Comparison of ENCODE assay signal across 28 cellular contexts in the genomic region with DNA sequence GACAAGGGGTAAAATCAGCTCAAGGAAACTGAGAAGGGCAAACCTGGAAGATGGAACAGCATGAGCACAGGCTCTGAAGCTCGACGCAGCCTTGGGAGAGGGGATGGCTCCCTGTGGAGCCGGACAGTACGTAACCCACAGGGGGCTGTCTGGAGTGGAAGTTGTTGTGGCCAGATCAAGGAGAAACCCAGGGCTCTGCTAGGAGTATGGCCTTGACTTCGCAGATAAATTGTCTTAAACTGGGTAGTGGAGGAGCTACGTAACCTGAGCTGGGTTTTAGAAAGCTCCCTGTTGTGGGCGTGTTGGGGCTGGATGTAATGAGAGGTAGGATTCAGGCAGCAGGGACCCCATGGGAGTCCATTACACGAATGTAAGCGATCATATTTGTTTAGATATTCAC. TPM values are rescaled to one million over a fixed set of nuclear protein-coding genes. Genes with fewer than 3 reads are reported as not detected.
DNase-seq lines count a peak whose midpoint lies in the region; ATAC-seq and TF ChIP-seq lines count a peak whose summit lies in the region.
"Had no signal": no experiment of that assay in that cellular context is flagged by ENCODE, and none has a peak within 500 bp of the region (broad histone marks: within the 10 kb centered on the region; RNA-seq: fewer than 3 reads in every experiment).

No MANE protein-coding gene starts in this region.

- ATAC-seq in CD4-positive, CD25-positive, alpha-beta regulatory T cell (ENCODE audit: low read depth in 2 of 2): no peak
- peak; percentile 82 for ATAC-seq in GM23338
- ATAC-seq in naive thymus-derived CD4-positive, alpha-beta T cell: no peak
- ATAC-seq: activated naive CD4-positive, alpha-beta T cell treated with anti-CD3 and anti-CD28 coated beads, Interleukin-2, amount 50 U/mL, for 72 hours; esophagus mucosa; stimulated activated naive B cell treated with anti-CD40 and anti-IgM and Interleukin-4, amounts not matched to agents 10 μg/mL and 1 μg/mL and 100 μg/mL, for 72 hours; T-helper 17 cell had no signal

- H3K36me3 Mint-ChIP-seq in CD4-positive, CD25-positive, alpha-beta regulatory T cell: no peaks in the 10 kb centered on the region
- H3K36me3 Mint-ChIP-seq in GM23338 (ENCODE audit: low read depth): no peaks in the 10 kb centered on the region
- H3K36me3 Mint-ChIP-seq in naive thymus-derived CD4-positive, alpha-beta T cell: no peaks in the 10 kb centered on the region
- H3K36me3 Mint-ChIP-seq: CD14-positive monocyte; stimulated activated naive B cell treated with anti-CD40 and anti-IgM and Interleukin-4, amounts not matched to agents 10 μg/mL and 1 μg/mL and 100 μg/mL, for 72 hours had no signal

- H4K20me1 ChIP-seq in GM23338 (replicated peaks; ENCODE audit: insufficient read depth): no peaks in the 10 kb centered on the region

- H3K79me2 ChIP-seq in GM23338 (replicated peaks; ENCODE audit: insufficient read depth): no peaks in the 10 kb centered on the region

- H3K4me3 Mint-ChIP-seq in CD4-positive, CD25-positive, alpha-beta regulatory T cell: peak overlapping the region; percentile 9 to 56 (median 42)
- H3K4me3 Mint-ChIP-seq in GM23338: no peak overlapping the region
- peak overlapping the region in 7 of 10 donors; percentile 1 to 63 (median 34) for H3K4me3 Mint-ChIP-seq in naive thymus-derived CD4-positive, alpha-beta T cell
- H3K4me3 Mint-ChIP-seq: activated CD4-positive, alpha-beta memory T cell treated with anti-CD3 and anti-CD28 coated beads, Interleukin-2, amount 10 ng/mL, durations not matched to agents 7 days and 5 days; CD14-positive monocyte; stimulated activated naive B cell treated with anti-CD40 and anti-IgM and Interleukin-4, amounts not matched to agents 10 μg/mL and 1 μg/mL and 100 μg/mL, for 72 hours; T-helper 17 cell had no signal

- H3K27me3 Mint-ChIP-seq in CD4-positive, CD25-positive, alpha-beta regulatory T cell: no peaks in the 10 kb centered on the region
- H3K27me3 Mint-ChIP-seq in GM23338 (ENCODE audit: insufficient read depth, low read depth, poor library complexity): peaks cover 14% of the 10 kb centered on the region
- no peaks in the 10 kb centered on the region for H3K27me3 Mint-ChIP-seq in naive thymus-derived CD4-positive, alpha-beta T cell
- H3K27me3 Mint-ChIP-seq: activated CD4-positive, alpha-beta memory T cell treated with anti-CD3 and anti-CD28 coated beads, Interleukin-2, amount 10 ng/mL, durations not matched to agents 7 days and 5 days; T-helper 17 cell had no signal

- no peaks in the 10 kb centered on the region for H3K36me3 ChIP-seq in CD4-positive, CD25-positive, alpha-beta regulatory T cell (ENCODE audit: control insufficient read depth, insufficient read depth, low read length)
- H3K36me3 ChIP-seq in GM23338 (ENCODE audit: insufficient read depth): no peaks in the 10 kb centered on the region; the same call in 1 of the 2 replicates
- no peaks in the 10 kb centered on the region for H3K36me3 ChIP-seq in naive thymus-derived CD4-positive, alpha-beta T cell (ENCODE audit: control insufficient read depth in 2 of 3, insufficient read depth in 3 of 3, low read length in 3 of 3)
- H3K36me3 ChIP-seq: HAP-1, lower lobe of right lung, sigmoid colon, suprapubic skin had no signal

- no peak overlapping the region for H3K4me3 ChIP-seq in CD4-positive, CD25-positive, alpha-beta regulatory T cell (ENCODE audit: low read depth, low read length)
- no peak overlapping the region for H3K4me3 ChIP-seq in GM23338
- H3K4me3 ChIP-seq in naive thymus-derived CD4-positive, alpha-beta T cell (ENCODE audit: low read length): no peak overlapping the region
- H3K4me3 ChIP-seq: HAP-1, lower lobe of right lung, sigmoid colon, suprapubic skin had no signal

- peaks cover 11% of the 10 kb centered on the region for H3K4me1 ChIP-seq in CD4-positive, CD25-positive, alpha-beta regulatory T cell (ENCODE audit: control insufficient read depth, insufficient read depth, low read length, poor library complexity, severe bottlenecking)
- H3K4me1 ChIP-seq in GM23338 (ENCODE audit: insufficient read depth): peaks cover 7% of the 10 kb centered on the region; the same call in 1 of the 2 replicates
- peaks cover 0 to 42% of the 10 kb centered on the region in 2 donors for H3K4me1 ChIP-seq in naive thymus-derived CD4-positive, alpha-beta T cell (ENCODE audit: control insufficient read depth in 2 of 2, insufficient read depth in 2 of 2, low read length in 2 of 2)
- H3K4me1 ChIP-seq: HAP-1 had no signal

- no peak for TF ChIP-seq CTCF in GM23338 (conservative IDR thresholded peaks at IDR 0.05; ENCODE audit: low read depth in 2 of 2)

- H3K9me2 ChIP-seq in GM23338 (ENCODE audit: insufficient read depth): no peaks in the 10 kb centered on the region
- H3K9me2 ChIP-seq: SK-N-SH had no signal

- POLR2A ChIA-PET in naive thymus-derived CD4-positive, alpha-beta T cell (lab: Charles Lee): interaction anchor here (0.9 kb wide), 1 partner anchor 11 kb away, joined by 3 read pairs; no protein-coding TSS in a partner anchor

- no peak overlapping the region for H3K27ac ChIP-seq in CD4-positive, CD25-positive, alpha-beta regulatory T cell (ENCODE audit: insufficient read depth, low read length, poor library complexity, severe bottlenecking)
- H3K27ac ChIP-seq in GM23338 (ENCODE audit: low read depth): no peak overlapping the region
- no peak overlapping the region for H3K27ac ChIP-seq in naive thymus-derived CD4-positive, alpha-beta T cell (ENCODE audit: low read depth, low read length)
- H3K27ac ChIP-seq: sigmoid colon had no signal

- H3F3A ChIP-seq in GM23338 (replicated peaks; ENCODE audit: low read depth): no peaks in the 10 kb centered on the region

- intact Hi-C loops in naive thymus-derived CD4-positive, alpha-beta T cell (cut with micrococcal nuclease): no loop called here

- peak overlapping the region; percentile 47 to 87 (median 61) for H3K27ac Mint-ChIP-seq in CD4-positive, CD25-positive, alpha-beta regulatory T cell
- H3K27ac Mint-ChIP-seq in GM23338: no peak overlapping the region; the same call in 1 of the 2 replicates
- H3K27ac Mint-ChIP-seq in naive thymus-derived CD4-positive, alpha-beta T cell: peak overlapping the region in 5 of 9 donors; percentile 23 to 65 (median 50)
- H3K27ac Mint-ChIP-seq: activated CD4-positive, alpha-beta memory T cell treated with anti-CD3 and anti-CD28 coated beads, Interleukin-2, amount 10 ng/mL, durations not matched to agents 7 days and 5 days; stimulated activated naive B cell treated with anti-CD40 and anti-IgM and Interleukin-4, amounts not matched to agents 10 μg/mL and 1 μg/mL and 100 μg/mL, for 72 hours had no signal

- no peaks in the 10 kb centered on the region for H3K27me3 ChIP-seq in CD4-positive, CD25-positive, alpha-beta regulatory T cell (ENCODE audit: control insufficient read depth, insufficient read depth, low read length)
- H3K27me3 ChIP-seq in GM23338 (ENCODE audit: insufficient read depth): no peaks in the 10 kb centered on the region
- H3K27me3 ChIP-seq in naive thymus-derived CD4-positive, alpha-beta T cell (ENCODE audit: control insufficient read depth in 2 of 2, insufficient read depth in 2 of 2, low read length in 2 of 2): no peaks in the 10 kb centered on the region
- H3K27me3 ChIP-seq: sigmoid colon, suprapubic skin had no signal

- no peak for DNase-seq in CD4-positive, CD25-positive, alpha-beta regulatory T cell
- DNase-seq in GM23338 (ENCODE audit: low spot score): no peak
- DNase-seq in NCI-H2171 treated with DMSO at 0.1 percent for 48 hours (lab: John Stamatoyannopoulos, UW): peak; percentile 85
- DNase-seq in naive thymus-derived CD4-positive, alpha-beta T cell: no peak
- DNase-seq in SHP77 treated with DMSO at 0.1 percent for 48 hours (lab: John Stamatoyannopoulos, UW): no peak
- no peak for DNase-seq in NCI-H226
- DNase-seq in activated effector memory CD4-positive, alpha-beta T cell treated with Interleukin-2 at 50 U/mL for 16 hours: no peak
- DNase-seq: activated CD4-positive, alpha-beta memory T cell treated with anti-CD3 and anti-CD28 coated beads, Interleukin-2, amount 10 ng/mL, durations not matched to agents 7 days and 5 days; activated CD4-positive, alpha-beta T cell treated with anti-CD3 and anti-CD28 coated beads for 1 hour; activated CD8-positive, alpha-beta memory T cell treated with anti-CD3 and anti-CD28 coated beads, Interleukin-2, amount 50 U/mL, for 48 hours; aorta; caudate nucleus; cortex of kidney; head of caudate nucleus; KBM-7; kidney glomerular epithelial cell; lower lobe of right lung; NCI-H1105 treated with DMSO at 0.1 percent for 48 hours; sigmoid colon; SK-N-SH; stimulated activated CD4-positive, alpha-beta T cell treated with anti-CD3 and anti-CD28 coated beads, Interleukin-4, amount 100 ng/mL, for 4 hours; stimulated activated naive B cell treated with anti-CD40 and anti-IgM and Interleukin-4, amounts not matched to agents 10 μg/mL and 1 μg/mL and 100 μg/mL, for 72 hours; T-helper 17 cell had no signal

- H3K4me2 ChIP-seq in GM23338: no peak overlapping the region
- H3K4me2 ChIP-seq: SK-N-SH had no signal

- H3K9me3 Mint-ChIP-seq in CD4-positive, CD25-positive, alpha-beta regulatory T cell: no peaks in the 10 kb centered on the region
- no peaks in the 10 kb centered on the region for H3K9me3 Mint-ChIP-seq in GM23338
- peaks cover 0 to 2% (median 0%) of the 10 kb centered on the region in 11 donors for H3K9me3 Mint-ChIP-seq in naive thymus-derived CD4-positive, alpha-beta T cell
- H3K9me3 Mint-ChIP-seq: activated CD4-positive, alpha-beta memory T cell treated with anti-CD3 and anti-CD28 coated beads, Interleukin-2, amount 10 ng/mL, durations not matched to agents 7 days and 5 days; stimulated activated naive B cell treated with anti-CD40 and anti-IgM and Interleukin-4, amounts not matched to agents 10 μg/mL and 1 μg/mL and 100 μg/mL, for 72 hours had no signal

- H3K4me1 Mint-ChIP-seq in CD4-positive, CD25-positive, alpha-beta regulatory T cell: peaks cover 6 to 55% (median 24%) of the 10 kb centered on the region in 4 donors
- peaks cover 15% of the 10 kb centered on the region for H3K4me1 Mint-ChIP-seq in GM23338
- H3K4me1 Mint-ChIP-seq in naive thymus-derived CD4-positive, alpha-beta T cell: peaks cover 13 to 66% (median 49%) of the 10 kb centered on the region in 7 donors
- H3K4me1 Mint-ChIP-seq: CD14-positive monocyte, T-helper 17 cell had no signal

- H2AFZ ChIP-seq in GM23338: no peak overlapping the region

- no peaks in the 10 kb centered on the region for H3K9me3 ChIP-seq in CD4-positive, CD25-positive, alpha-beta regulatory T cell (ENCODE audit: control insufficient read depth in 2 of 2, low read length in 2 of 2)
- H3K9me3 ChIP-seq in naive thymus-derived CD4-positive, alpha-beta T cell (ENCODE audit: control insufficient read depth in 2 of 3, low read length in 3 of 3): no peaks in the 10 kb centered on the region
- H3K9me3 ChIP-seq: HAP-1, lower lobe of right lung, sigmoid colon, SK-N-SH, suprapubic skin had no signal

- CTCF ChIA-PET in naive thymus-derived CD4-positive, alpha-beta T cell (lab: Charles Lee): no interaction called here

RNA-seq across cellular contexts. Expression of gene AXIN2, which starts 25.5 kb away (rescaled TPM):
- 17.9 TPM for total RNA-seq in CD4-positive, CD25-positive, alpha-beta regulatory T cell
- polyA plus RNA-seq in CD4-positive, CD25-positive, alpha-beta regulatory T cell: 1 to 10 TPM in 3 of 4 donors, under 1 TPM in 1; 0.80 to 3.9 (median 1.7) TPM
- 28.2 and 32.7 TPM in 2 replicates for total RNA-seq in GM23338 (2014; rRNA removed; shearing (Covaris generic))
- 8.0 and 9.4 TPM in 2 replicates for polyA plus RNA-seq in GM23338 (2016; fragmentation: Nextera tagmentation; extraction: Ambion mirVana)
- 10 to 100 TPM in 4 of 5 experiments, 1 to 10 TPM in 1; 7.4 to 63.4 (median 39.5) TPM for total RNA-seq in naive thymus-derived CD4-positive, alpha-beta T cell
- polyA plus RNA-seq in naive thymus-derived CD4-positive, alpha-beta T cell: 10 to 100 TPM; 10.5 to 16.2 TPM
